ENCODE assay signal across 1 cellular context in the genomic region with DNA sequence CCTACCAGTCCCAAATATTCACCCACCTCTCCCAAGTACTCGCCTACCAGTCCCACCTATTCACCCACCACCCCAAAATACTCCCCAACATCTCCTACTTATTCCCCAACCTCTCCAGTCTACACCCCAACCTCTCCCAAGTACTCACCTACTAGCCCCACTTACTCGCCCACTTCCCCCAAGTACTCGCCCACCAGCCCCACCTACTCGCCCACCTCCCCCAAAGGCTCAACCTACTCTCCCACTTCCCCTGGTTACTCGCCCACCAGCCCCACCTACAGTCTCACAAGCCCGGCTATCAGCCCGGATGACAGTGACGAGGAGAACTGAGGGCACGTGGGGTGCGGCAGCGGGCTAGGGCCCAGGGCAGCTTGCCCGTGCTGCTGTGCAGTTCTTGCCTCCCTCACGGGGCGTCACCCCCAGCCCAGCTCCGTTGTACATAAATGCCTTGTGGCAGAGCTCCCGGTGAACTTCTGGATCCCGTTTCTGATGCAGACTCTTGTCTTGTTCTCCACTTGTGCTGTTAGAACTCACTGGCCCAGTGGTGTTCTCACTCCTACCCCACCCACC.
TF ChIP-seq lines count a peak whose summit lies in the region.

No MANE protein-coding gene starts in this region.

TF ChIP-seq in HCT116, 20 proteins besides CTCF, POLR2A, EP300 and RAD21:
- TF ChIP-seq, protein P1, sequence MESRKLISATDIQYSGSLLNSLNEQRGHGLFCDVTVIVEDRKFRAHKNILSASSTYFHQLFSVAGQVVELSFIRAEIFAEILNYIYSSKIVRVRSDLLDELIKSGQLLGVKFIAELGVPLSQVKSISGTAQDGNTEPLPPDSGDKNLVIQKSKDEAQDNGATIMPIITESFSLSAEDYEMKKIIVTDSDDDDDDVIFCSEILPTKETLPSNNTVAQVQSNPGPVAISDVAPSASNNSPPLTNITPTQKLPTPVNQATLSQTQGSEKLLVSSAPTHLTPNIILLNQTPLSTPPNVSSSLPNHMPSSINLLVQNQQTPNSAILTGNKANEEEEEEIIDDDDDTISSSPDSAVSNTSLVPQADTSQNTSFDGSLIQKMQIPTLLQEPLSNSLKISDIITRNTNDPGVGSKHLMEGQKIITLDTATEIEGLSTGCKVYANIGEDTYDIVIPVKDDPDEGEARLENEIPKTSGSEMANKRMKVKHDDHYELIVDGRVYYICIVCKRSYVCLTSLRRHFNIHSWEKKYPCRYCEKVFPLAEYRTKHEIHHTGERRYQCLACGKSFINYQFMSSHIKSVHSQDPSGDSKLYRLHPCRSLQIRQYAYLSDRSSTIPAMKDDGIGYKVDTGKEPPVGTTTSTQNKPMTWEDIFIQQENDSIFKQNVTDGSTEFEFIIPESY (IDR thresholded peaks at IDR 0.05; ENCODE audit: extremely low read depth, insufficient replicate concordance, low read length) = no peak
- TF ChIP-seq ZFX (IDR thresholded peaks at IDR 0.05) (no peak), ZNF274 (IDR thresholded peaks at IDR 0.05; ENCODE audit: low read depth, low read length) (no peak), YY1 (IDR thresholded peaks at IDR 0.05; ENCODE audit: extremely low read depth, insufficient replicate concordance, low read depth, low read length) (no peak), ELF1 (IDR thresholded peaks at IDR 0.05; ENCODE audit: borderline replicate concordance, low read depth) (no peak), CBX3 (IDR thresholded peaks at IDR 0.05; ENCODE audit: low read depth) (no peak), EZH2phosphoT487 (IDR thresholded peaks at IDR 0.05; ENCODE audit: borderline replicate concordance) (no peak), CEBPB (IDR thresholded peaks at IDR 0.05; ENCODE audit: low read depth) (no peak), TCF7L2 (IDR thresholded peaks at IDR 0.05; ENCODE audit: borderline replicate concordance, extremely low read depth, insufficient read depth, insufficient read length) (no peak), SIN3A (IDR thresholded peaks at IDR 0.05; ENCODE audit: low read depth) (no peak), EZH2 (IDR thresholded peaks at IDR 0.05) (no peak), SRF (IDR thresholded peaks at IDR 0.05; ENCODE audit: low read depth) (no peak), SP1 (IDR thresholded peaks at IDR 0.05; ENCODE audit: low read depth) (no peak), JUND (IDR thresholded peaks at IDR 0.05) (no peak)
- TF ChIP-seq, protein P2, sequence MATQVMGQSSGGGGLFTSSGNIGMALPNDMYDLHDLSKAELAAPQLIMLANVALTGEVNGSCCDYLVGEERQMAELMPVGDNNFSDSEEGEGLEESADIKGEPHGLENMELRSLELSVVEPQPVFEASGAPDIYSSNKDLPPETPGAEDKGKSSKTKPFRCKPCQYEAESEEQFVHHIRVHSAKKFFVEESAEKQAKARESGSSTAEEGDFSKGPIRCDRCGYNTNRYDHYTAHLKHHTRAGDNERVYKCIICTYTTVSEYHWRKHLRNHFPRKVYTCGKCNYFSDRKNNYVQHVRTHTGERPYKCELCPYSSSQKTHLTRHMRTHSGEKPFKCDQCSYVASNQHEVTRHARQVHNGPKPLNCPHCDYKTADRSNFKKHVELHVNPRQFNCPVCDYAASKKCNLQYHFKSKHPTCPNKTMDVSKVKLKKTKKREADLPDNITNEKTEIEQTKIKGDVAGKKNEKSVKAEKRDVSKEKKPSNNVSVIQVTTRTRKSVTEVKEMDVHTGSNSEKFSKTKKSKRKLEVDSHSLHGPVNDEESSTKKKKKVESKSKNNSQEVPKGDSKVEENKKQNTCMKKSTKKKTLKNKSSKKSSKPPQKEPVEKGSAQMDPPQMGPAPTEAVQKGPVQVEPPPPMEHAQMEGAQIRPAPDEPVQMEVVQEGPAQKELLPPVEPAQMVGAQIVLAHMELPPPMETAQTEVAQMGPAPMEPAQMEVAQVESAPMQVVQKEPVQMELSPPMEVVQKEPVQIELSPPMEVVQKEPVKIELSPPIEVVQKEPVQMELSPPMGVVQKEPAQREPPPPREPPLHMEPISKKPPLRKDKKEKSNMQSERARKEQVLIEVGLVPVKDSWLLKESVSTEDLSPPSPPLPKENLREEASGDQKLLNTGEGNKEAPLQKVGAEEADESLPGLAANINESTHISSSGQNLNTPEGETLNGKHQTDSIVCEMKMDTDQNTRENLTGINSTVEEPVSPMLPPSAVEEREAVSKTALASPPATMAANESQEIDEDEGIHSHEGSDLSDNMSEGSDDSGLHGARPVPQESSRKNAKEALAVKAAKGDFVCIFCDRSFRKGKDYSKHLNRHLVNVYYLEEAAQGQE (IDR thresholded peaks at IDR 0.05; ENCODE audit: low read depth) = no peak
TF ChIP-seq in HCT116: peak in this region for 0.
